Comparison of ENCODE assay signal across 21 cellular contexts in genomic region chr9:113990975-113991471, GRCh38.
DNase-seq lines count a peak whose midpoint lies in the region; ATAC-seq, FAIRE-seq and TF ChIP-seq lines count a peak whose summit lies in the region.
"Had no signal": no experiment of that assay in that cellular context is flagged by ENCODE, and none has a peak within 500 bp of the region (broad histone marks: within the 10 kb centered on the region; RNA-seq: fewer than 3 reads in every experiment).

No MANE protein-coding gene starts in this region.

- H3K36me3 ChIP-seq in HEK293 (ENCODE audit: control insufficient read depth in 2 of 2, insufficient read depth in 1 of 2, low read length in 2 of 2) (peaks cover 0 to 16% of the 10 kb centered on the region in 2 experiments; a peak in 1 of 3 replicates), ascending aorta (no peaks in the 10 kb centered on the region), kidney (ENCODE audit: control insufficient read depth in 1 of 2, insufficient read depth in 2 of 2, low read length in 2 of 2) (peaks cover 22 to 31% of the 10 kb centered on the region in 2 donors), suprapubic skin (peaks cover 7% of the 10 kb centered on the region)
- H3K36me3 ChIP-seq: uterus had no signal

- no peak for TF ChIP-seq POLR2A in suprapubic skin (IDR thresholded peaks at IDR 0.05)

- H3K4me1 ChIP-seq in HEK293 (ENCODE audit: control insufficient read depth, insufficient read depth, low read length) = no peaks in the 10 kb centered on the region
- peaks cover 41 to 58% of the 10 kb centered on the region in 2 donors for H3K4me1 ChIP-seq in ascending aorta
- H3K4me1 ChIP-seq in kidney (ENCODE audit: control insufficient read depth in 1 of 2, insufficient read depth in 1 of 2, low read depth in 1 of 2, low read length in 2 of 2) = peaks cover 30 to 38% of the 10 kb centered on the region in 2 donors
- H3K4me1 ChIP-seq in suprapubic skin = peaks cover 32% of the 10 kb centered on the region

- no peak for FAIRE-seq in kidney (lab: Jason Lieb, UNC)

- no peak for TF ChIP-seq CTCF in HEK293 (tag by site-specific recombination; IDR thresholded peaks at IDR 0.05)
- no peak for TF ChIP-seq CTCF in ascending aorta (IDR thresholded peaks at IDR 0.05)
- TF ChIP-seq CTCF in kidney (IDR thresholded peaks at IDR 0.05; ENCODE audit: borderline replicate concordance, extremely low read depth, insufficient read depth) = no peak
- TF ChIP-seq CTCF in suprapubic skin (IDR thresholded peaks at IDR 0.05) = no peak

- no peak for TF ChIP-seq EP300 in suprapubic skin (IDR thresholded peaks at IDR 0.05)

- POLR2A ChIA-PET in HEK293 (lab: Yijun Ruan, JAX) = no interaction called here

- WGBS in suprapubic skin = 76% methylated on average over 5 of the region's 5 CpGs

- intact Hi-C loops in ascending aorta (cut with DNase I) = loop anchor here (5.0 to 10.0 kb wide), 2 partner anchors 114 to 186 kb away; partner anchors contain the start of gene ZNF618
- intact Hi-C loops in kidney (cut with DNase I) = loop anchor here (5.0 to 10.0 kb wide), 2 partner anchors 116 to 184 kb away; partner anchors contain the start of gene ZNF618

- no peak overlapping the region for H3K27ac ChIP-seq in HEK293 (ENCODE audit: extremely low read depth, low read depth, low read length)
- H3K27ac ChIP-seq in ascending aorta = peak overlapping the region; percentile 15 to 82
- H3K27ac ChIP-seq in kidney (ENCODE audit: low read depth in 2 of 2, low read length in 2 of 2) = no peak overlapping the region
- no peak overlapping the region for H3K27ac ChIP-seq in suprapubic skin
- H3K27ac ChIP-seq: uterus had no signal

- H3K9me3 ChIP-seq in HEK293 (ENCODE audit: control insufficient read depth, insufficient read depth, low read depth, low read length) = no peaks in the 10 kb centered on the region
- H3K9me3 ChIP-seq in ascending aorta = no peaks in the 10 kb centered on the region
- H3K9me3 ChIP-seq in kidney (ENCODE audit: control insufficient read depth in 1 of 2, low read length in 2 of 2) = no peaks in the 10 kb centered on the region
- no peaks in the 10 kb centered on the region for H3K9me3 ChIP-seq in suprapubic skin
- H3K9me3 ChIP-seq: uterus had no signal

- no peak overlapping the region for H3K9ac ChIP-seq in kidney (ENCODE audit: low read length in 2 of 2)

- CTCF ChIA-PET in HEK293 (lab: Yijun Ruan, JAX) = no interaction called here

- H3K27me3 ChIP-seq in ascending aorta (no peaks in the 10 kb centered on the region), suprapubic skin (no peaks in the 10 kb centered on the region)
- H3K27me3 ChIP-seq: uterus had no signal

- peak in 1 of 2 donors; percentile 62 for DNase-seq in ascending aorta (ENCODE audit: low spot score in 2 of 2)
- DNase-seq in kidney = peak; percentile 70
- peak; percentile 41 to 55 for DNase-seq in suprapubic skin (ENCODE audit: low spot score in 2 of 2)
- DNase-seq in inferior parietal cortex (ENCODE audit: extremely low spot score) = no peak
- DNase-seq: activated CD4-positive, alpha-beta T cell treated with anti-CD3 and anti-CD28 coated beads for 1 hour; activated CD8-positive, alpha-beta memory T cell treated with anti-CD3 and anti-CD28 coated beads for 24 hours; activated naive CD4-positive, alpha-beta T cell treated with anti-CD3 and anti-CD28 coated beads, Interleukin-2, amount 50 U/mL, for 16 hours; activated T-cell treated with anti-CD3 and anti-CD28 coated beads, Interleukin-2, amount 50 U/mL, for 48 hours; CD8-positive, alpha-beta memory T cell; glutamatergic neuron; NCI-H1092 treated with DMSO at 0.1 percent for 48 hours; NCI-H2029; NCI-H345; NCI-H774; Right ventricle myocardium superior; SW 1271; uterus had no signal

- H3K4me3 ChIP-seq in HEK293 (ENCODE audit: low read depth, low read length) (no peak overlapping the region), ascending aorta (no peak overlapping the region), kidney (ENCODE audit: low read length in 2 of 2) (no peak overlapping the region), suprapubic skin (no peak overlapping the region)
- H3K4me3 ChIP-seq: uterus had no signal

- ATAC-seq in GM21529 (IDR thresholded peaks at IDR 0.05; ENCODE audit: unreplicated experiment) = no peak
- ATAC-seq in GM18517 (IDR thresholded peaks at IDR 0.05; ENCODE audit: unreplicated experiment) = no peak
- ATAC-seq: left colon had no signal

TF ChIP-seq in HEK293, 187 proteins besides CTCF, POLR2A, EP300 and RAD21:
- no peak for TF ChIP-seq ZNF658 (tag by site-specific recombination; IDR thresholded peaks at IDR 0.05)
- TF ChIP-seq ZIC2 (tag by site-specific recombination; IDR thresholded peaks at IDR 0.05) = peak; percentile 65

Comparison
In these comparisons a context has a peak if more than half of its experiments do, and no peak if none do; other contexts are left out.
1. H3K27ac ChIP-seq: peak in ascending aorta (2 of 2); none in HEK293 (single experiment), kidney (0 of 2) and suprapubic skin (single experiment).